13 cellular contexts compared by ENCODE assay signal in the genomic region with DNA sequence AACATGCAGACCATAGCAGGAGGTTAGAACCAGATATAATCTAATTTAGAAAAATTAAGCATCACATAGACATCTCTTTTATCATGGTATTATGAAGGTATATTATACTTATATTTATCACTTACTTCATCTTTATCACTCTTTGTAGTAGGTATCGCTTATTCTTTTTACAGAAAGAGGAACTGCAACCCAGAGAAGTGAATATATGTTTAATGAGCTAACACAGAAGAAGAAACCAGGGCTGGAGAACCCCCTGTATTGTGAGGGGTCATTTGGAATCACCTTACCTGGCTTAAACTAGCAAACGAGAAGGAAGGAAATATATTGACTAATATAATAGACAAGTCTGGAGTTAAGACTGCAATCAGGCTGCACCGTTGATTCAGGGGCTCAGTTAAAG.
DNase-seq lines count a peak whose midpoint lies in the region; ATAC-seq and TF ChIP-seq lines count a peak whose summit lies in the region.
"Had no signal": no experiment of that assay in that cellular context is flagged by ENCODE, and none has a peak within 500 bp of the region (broad histone marks: within the 10 kb centered on the region; RNA-seq: fewer than 3 reads in every experiment).

No MANE protein-coding gene starts in this region.

- intact Hi-C loops in sciatic nerve (cut with DNase I) = no loop called here

- H3K79me2 ChIP-seq in Karpas-422 (ENCODE audit: low read length) = no peaks in the 10 kb centered on the region

- H3K27ac ChIP-seq in Karpas-422 (ENCODE audit: low read length) = no peak overlapping the region
- H3K27ac ChIP-seq: heart right ventricle, uterus had no signal

- H3K9ac ChIP-seq in Karpas-422 (ENCODE audit: low read length) = no peak overlapping the region

- H3K9me3 ChIP-seq in Karpas-422 (ENCODE audit: low read length) = no peaks in the 10 kb centered on the region
- H3K9me3 ChIP-seq: uterus had no signal

- no peak for TF ChIP-seq CTCF in GM12865 (IDR thresholded peaks at IDR 0.05; ENCODE audit: insufficient read depth, low read depth, low read length, missing control alignments)
- TF ChIP-seq CTCF in omental fat pad (IDR thresholded peaks at IDR 0.05) = no peak

- H4K20me1 ChIP-seq in Karpas-422 (ENCODE audit: insufficient read depth, low read depth, low read length) = no peaks in the 10 kb centered on the region

- H3K9me2 ChIP-seq in Karpas-422 (replicated peaks; ENCODE audit: insufficient read depth, low read length) = no peaks in the 10 kb centered on the region

- DNase-seq in GM12865 (ENCODE audit: low read depth) (peak; percentile 22), Karpas-422 (peak; percentile 44), omental fat pad (ENCODE audit: low spot score) (no peak), glomerular visceral epithelial cell (ENCODE audit: extremely low spot score) (no peak), sciatic nerve (ENCODE audit: low spot score) (no peak), cortex of kidney (lab: John Stamatoyannopoulos, UW) (no peak)
- DNase-seq: effector CD8-positive, alpha-beta T cell; heart right ventricle; HFFc6; SW 1271; uterus had no signal

- H3K36me3 ChIP-seq in Karpas-422 (ENCODE audit: insufficient read depth, low read length) = no peaks in the 10 kb centered on the region
- H3K36me3 ChIP-seq: heart right ventricle, uterus had no signal

- no peaks in the 10 kb centered on the region for H3K27me3 ChIP-seq in Karpas-422 (ENCODE audit: low read length)
- H3K27me3 ChIP-seq: heart right ventricle, uterus had no signal

- H2AFZ ChIP-seq in Karpas-422 (ENCODE audit: low read length) = no peak overlapping the region

- peaks cover 9% of the 10 kb centered on the region for H3K4me1 ChIP-seq in Karpas-422 (ENCODE audit: low read length)
- H3K4me1 ChIP-seq: uterus had no signal

- peak; percentile 88 for ATAC-seq in GM19452 (IDR thresholded peaks at IDR 0.05; ENCODE audit: unreplicated experiment)
- peak; percentile 90 for ATAC-seq in HG02884 (IDR thresholded peaks at IDR 0.05; ENCODE audit: unreplicated experiment)
- ATAC-seq in omental fat pad (ENCODE audit: low FRiP score) = no peak
- no peak for ATAC-seq in sciatic nerve
- ATAC-seq: heart right ventricle had no signal

- no peak overlapping the region for H3K4me2 ChIP-seq in Karpas-422 (ENCODE audit: low read depth, low read length, poor library complexity, severe bottlenecking)

- H3K4me3 ChIP-seq in GM12865 (ENCODE audit: low read depth, low read length) (no peak overlapping the region), Karpas-422 (ENCODE audit: low read length) (no peak overlapping the region)
- H3K4me3 ChIP-seq: heart right ventricle, uterus had no signal

Comparison
In these comparisons a context has a peak if more than half of its experiments do, and no peak if none do; other contexts are left out.
1. DNase-seq: peak in GM12865 (single experiment) and Karpas-422 (single experiment); none in omental fat pad (single experiment), glomerular visceral epithelial cell (single experiment), sciatic nerve (single experiment) and cortex of kidney (single experiment).
2. ATAC-seq: peak in GM19452 (single experiment) and HG02884 (single experiment); none in omental fat pad (single experiment) and sciatic nerve (single experiment).